In genomic region chr3:16264708-16265454, GRCh38 we compare ENCODE assay signal across 1 cellular context.
TF ChIP-seq lines count a peak whose summit lies in the region.

DPH3 (minus strand) TSS chr3:16264943; CDS start chr3:16264876, 67 bp downstream.
OXNAD1 (plus strand) TSS chr3:16265212; CDS start chr3:16270953, 5,741 bp downstream.

TF ChIP-seq in HepG2, 621 proteins besides CTCF, POLR2A, EP300 and RAD21 (continued from another document and continues in another):
- no peak for TF ChIP-seq ZSCAN9 (CRISPR knock-in tag; IDR thresholded peaks at IDR 0.05; ENCODE audit: borderline replicate concordance)
- TF ChIP-seq ZBTB39 (CRISPR knock-in tag; IDR thresholded peaks at IDR 0.05), result no peak
- no peak for TF ChIP-seq SMYD3 (CRISPR knock-in tag; IDR thresholded peaks at IDR 0.05)
- peak; percentile 19; the same call in 1 of the 2 replicates for TF ChIP-seq ATF3 (CRISPR knock-in tag; IDR thresholded peaks at IDR 0.05)
- TF ChIP-seq TARDBP (CRISPR knock-in tag; IDR thresholded peaks at IDR 0.05), result peak; percentile 30; the same call in 1 of the 2 replicates
- TF ChIP-seq ONECUT2 (CRISPR knock-in tag; IDR thresholded peaks at IDR 0.05), result 0 out of 2 replicates have a peak, but pooled peaks have one; percentile 13
- no peak; the same call in 1 of the 2 replicates for TF ChIP-seq ZNF782 (CRISPR knock-in tag; IDR thresholded peaks at IDR 0.05; ENCODE audit: borderline replicate concordance)
- peak; percentile 37; the same call in 1 of the 2 replicates for TF ChIP-seq GATA4 (IDR thresholded peaks at IDR 0.05; ENCODE audit: borderline replicate concordance, low read depth)
- TF ChIP-seq THAP9 (CRISPR knock-in tag; IDR thresholded peaks at IDR 0.05; ENCODE audit: borderline replicate concordance), result peak; percentile 86; the same call in 1 of the 2 replicates
- TF ChIP-seq HOXD1 (CRISPR knock-in tag; IDR thresholded peaks at IDR 0.05), result no peak
- TF ChIP-seq ZNF724P (CRISPR knock-in tag; IDR thresholded peaks at IDR 0.05; ENCODE audit: borderline replicate concordance), result no peak
- TF ChIP-seq SNAPC4 (CRISPR knock-in tag; IDR thresholded peaks at IDR 0.05), result 0 out of 2 replicates have a peak, but pooled peaks have one; percentile 44
- TF ChIP-seq TCF7L2 (IDR thresholded peaks at IDR 0.05; ENCODE audit: low read depth, low read length), result no peak
- TF ChIP-seq SSRP1 (CRISPR knock-in tag; IDR thresholded peaks at IDR 0.05), result no peak
- TF ChIP-seq, protein P1, sequence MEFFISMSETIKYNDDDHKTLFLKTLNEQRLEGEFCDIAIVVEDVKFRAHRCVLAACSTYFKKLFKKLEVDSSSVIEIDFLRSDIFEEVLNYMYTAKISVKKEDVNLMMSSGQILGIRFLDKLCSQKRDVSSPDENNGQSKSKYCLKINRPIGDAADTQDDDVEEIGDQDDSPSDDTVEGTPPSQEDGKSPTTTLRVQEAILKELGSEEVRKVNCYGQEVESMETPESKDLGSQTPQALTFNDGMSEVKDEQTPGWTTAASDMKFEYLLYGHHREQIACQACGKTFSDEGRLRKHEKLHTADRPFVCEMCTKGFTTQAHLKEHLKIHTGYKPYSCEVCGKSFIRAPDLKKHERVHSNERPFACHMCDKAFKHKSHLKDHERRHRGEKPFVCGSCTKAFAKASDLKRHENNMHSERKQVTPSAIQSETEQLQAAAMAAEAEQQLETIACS (CRISPR knock-in tag; IDR thresholded peaks at IDR 0.05), result peak; percentile 70; the same call in 1 of the 2 replicates
- TF ChIP-seq, protein P2, sequence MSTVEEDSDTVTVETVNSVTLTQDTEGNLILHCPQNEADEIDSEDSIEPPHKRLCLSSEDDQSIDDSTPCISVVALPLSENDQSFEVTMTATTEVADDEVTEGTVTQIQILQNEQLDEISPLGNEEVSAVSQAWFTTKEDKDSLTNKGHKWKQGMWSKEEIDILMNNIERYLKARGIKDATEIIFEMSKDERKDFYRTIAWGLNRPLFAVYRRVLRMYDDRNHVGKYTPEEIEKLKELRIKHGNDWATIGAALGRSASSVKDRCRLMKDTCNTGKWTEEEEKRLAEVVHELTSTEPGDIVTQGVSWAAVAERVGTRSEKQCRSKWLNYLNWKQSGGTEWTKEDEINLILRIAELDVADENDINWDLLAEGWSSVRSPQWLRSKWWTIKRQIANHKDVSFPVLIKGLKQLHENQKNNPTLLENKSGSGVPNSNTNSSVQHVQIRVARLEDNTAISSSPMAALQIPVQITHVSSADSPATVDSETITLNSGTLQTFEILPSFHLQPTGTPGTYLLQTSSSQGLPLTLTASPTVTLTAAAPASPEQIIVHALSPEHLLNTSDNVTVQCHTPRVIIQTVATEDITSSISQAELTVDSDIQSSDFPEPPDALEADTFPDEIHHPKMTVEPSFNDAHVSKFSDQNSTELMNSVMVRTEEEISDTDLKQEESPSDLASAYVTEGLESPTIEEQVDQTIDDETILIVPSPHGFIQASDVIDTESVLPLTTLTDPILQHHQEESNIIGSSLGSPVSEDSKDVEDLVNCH (CRISPR knock-in tag; IDR thresholded peaks at IDR 0.05), result no peak
- TF ChIP-seq ETV5 (CRISPR knock-in tag; IDR thresholded peaks at IDR 0.05; ENCODE audit: borderline replicate concordance), result peak; percentile 72; the same call in 1 of the 2 replicates
- TF ChIP-seq ZNF501 (CRISPR knock-in tag; IDR thresholded peaks at IDR 0.05), result peak; percentile 89
- peak; percentile 87 for TF ChIP-seq SRF (IDR thresholded peaks at IDR 0.05; ENCODE audit: low read depth, low read length)
- TF ChIP-seq FOXC1 (CRISPR knock-in tag; IDR thresholded peaks at IDR 0.05; ENCODE audit: borderline replicate concordance), result peak; percentile 86; the same call in 1 of the 2 replicates
- 0 out of 2 replicates have a peak, but pooled peaks have one; percentile 2 for TF ChIP-seq NFKB2 (CRISPR knock-in tag; IDR thresholded peaks at IDR 0.05; ENCODE audit: borderline replicate concordance)
- TF ChIP-seq HCFC1 (IDR thresholded peaks at IDR 0.05; ENCODE audit: low read depth, low read length), result peak; percentile 89
- 0 out of 2 replicates have a peak, but pooled peaks have one; percentile 76 for TF ChIP-seq ZNF513 (CRISPR knock-in tag; conservative IDR thresholded peaks at IDR 0.05)
- TF ChIP-seq ELF4 (CRISPR knock-in tag; IDR thresholded peaks at IDR 0.05; ENCODE audit: borderline replicate concordance), result no peak
- TF ChIP-seq ZNF652 (CRISPR knock-in tag; IDR thresholded peaks at IDR 0.05; ENCODE audit: borderline replicate concordance, low read depth), result no peak
- TF ChIP-seq ZNF83 (CRISPR knock-in tag; IDR thresholded peaks at IDR 0.05; ENCODE audit: borderline replicate concordance), result no peak
- peak; percentile 60 for TF ChIP-seq POGK (CRISPR knock-in tag; conservative IDR thresholded peaks at IDR 0.05)
- TF ChIP-seq AHDC1 (CRISPR knock-in tag; IDR thresholded peaks at IDR 0.05; ENCODE audit: borderline replicate concordance), result 0 out of 2 replicates have a peak, but pooled peaks have one; percentile 39
- TF ChIP-seq MIER2 (CRISPR knock-in tag; IDR thresholded peaks at IDR 0.05), result no peak
- peak; percentile 33; the same call in 1 of the 2 replicates for TF ChIP-seq PHF21A (CRISPR knock-in tag; IDR thresholded peaks at IDR 0.05)
